In genomic region chrX:153926863-153927685, GRCh38 we compare ENCODE assay signal across 8 cellular contexts. TPM values are rescaled to one million over a fixed set of nuclear protein-coding genes. Genes with fewer than 3 reads are reported as not detected.
DNase-seq lines count a peak whose midpoint lies in the region; ATAC-seq and TF ChIP-seq lines count a peak whose summit lies in the region.

No MANE protein-coding gene starts in this region.

- TF ChIP-seq CTCF in OCI-LY7 (conservative IDR thresholded peaks at IDR 0.05; ENCODE audit: low read length) (peak; percentile 42; the same call in 1 of the 2 replicates), fibroblast of villous mesenchyme (IDR thresholded peaks at IDR 0.05; ENCODE audit: insufficient read depth, low read depth, low read length) (no peak), parathyroid adenoma (IDR thresholded peaks at IDR 0.05) (no peak)

- peak; percentile 49 for DNase-seq in 8988T
- DNase-seq in OCI-LY7 (ENCODE audit: low spot score): peak; percentile 91
- DNase-seq in activated T-cell treated with anti-CD3 and anti-CD28 coated beads, Interleukin-2, amount 50 U/mL, for 48 hours: peak; percentile 65 to 80
- peak; percentile 38 for DNase-seq in fibroblast of villous mesenchyme (ENCODE audit: low read depth)

- CTCF ChIA-PET in OCI-LY7 (lab: Charles Lee; ENCODE audit: unreplicated experiment): interaction anchor here (0.9 to 1.2 kb wide), 2 partner anchors 40 to 41 kb away, joined by 3 read pairs; no protein-coding TSS in a partner anchor

- peak overlapping the region; percentile 99 for H3K4me3 ChIP-seq in OCI-LY7 (ENCODE audit: low read depth, low read length, poor library complexity, severe bottlenecking)
- peak overlapping the region; percentile 66 for H3K4me3 ChIP-seq in fibroblast of villous mesenchyme (ENCODE audit: low read depth, low read length)
- H3K4me3 ChIP-seq in parathyroid adenoma (ENCODE audit: low read depth, low read length): peak overlapping the region; percentile 73
- H3K4me3 ChIP-seq in urinary bladder (ENCODE audit: low read depth, low read length): peak overlapping the region; percentile 53

- H3K4me2 ChIP-seq in OCI-LY7 (ENCODE audit: low read length): peak overlapping the region; percentile 100
- peak overlapping the region; percentile 79 for H3K4me2 ChIP-seq in parathyroid adenoma (ENCODE audit: low read length)

- no TSS peak for BruUV-seq in OCI-LY7 (replicated peaks; lab: Mats Ljungman, UMichigan)

- H3K9me3 ChIP-seq in OCI-LY7 (ENCODE audit: low read length): no peaks in the 10 kb centered on the region
- H3K9me3 ChIP-seq in parathyroid adenoma (ENCODE audit: control insufficient read depth, low read length): no peaks in the 10 kb centered on the region

- no peaks in the 10 kb centered on the region for H4K20me1 ChIP-seq in OCI-LY7 (ENCODE audit: insufficient read depth, low read length)

- POLR2A ChIA-PET in OCI-LY7 (lab: Charles Lee): interaction anchor here (0.8 to 1.7 kb wide), 7 partner anchors 40 to 95 kb away, joined by 3 to 6 read pairs (median 3); partner anchors contain the start of gene HCFC1

- H3K27ac ChIP-seq in OCI-LY7 (ENCODE audit: low read depth, low read length, poor library complexity, severe bottlenecking): peak overlapping the region; percentile 100
- H3K27ac ChIP-seq in parathyroid adenoma: peak overlapping the region; percentile 99
- H3K27ac ChIP-seq in urinary bladder (ENCODE audit: low read depth): peak overlapping the region; percentile 92

- ATAC-seq in GM18907 (IDR thresholded peaks at IDR 0.05; ENCODE audit: unreplicated experiment) (peak; percentile 57), HG03457 (IDR thresholded peaks at IDR 0.05; ENCODE audit: unreplicated experiment) (peak; percentile 30)

- H3K27me3 ChIP-seq in parathyroid adenoma (ENCODE audit: control insufficient read depth, insufficient read depth, low read length): no peaks in the 10 kb centered on the region

- 12% methylated on average over 32 of the region's 32 CpGs for WGBS in urinary bladder

- H3K79me2 ChIP-seq in OCI-LY7 (ENCODE audit: insufficient read depth, low read depth, low read length) (peaks cover 30% of the 10 kb centered on the region; the same call in 1 of the 2 replicates), parathyroid adenoma (no peaks in the 10 kb centered on the region)

- H3K4me1 ChIP-seq in OCI-LY7 (ENCODE audit: insufficient read depth, low read length, poor library complexity, severe bottlenecking): peaks cover 44% of the 10 kb centered on the region
- H3K4me1 ChIP-seq in parathyroid adenoma: peaks cover 14% of the 10 kb centered on the region
- H3K4me1 ChIP-seq in urinary bladder (ENCODE audit: insufficient read depth): no peaks in the 10 kb centered on the region

- no peaks in the 10 kb centered on the region for H3K9me2 ChIP-seq in OCI-LY7 (ENCODE audit: insufficient read depth, low read length)

- intact Hi-C loops in OCI-LY7 (cut with micrococcal nuclease; ENCODE audit: unreplicated experiment): loop anchor here (10.0 kb wide), 1 partner anchor 448 kb away; the partner anchor contains the start of genes EMD and FLNA

- H3K9ac ChIP-seq in parathyroid adenoma: no peak overlapping the region

- H2AFZ ChIP-seq in OCI-LY7 (ENCODE audit: low read length) (no peak overlapping the region), parathyroid adenoma (peak overlapping the region; percentile 74)

- H3K36me3 ChIP-seq in OCI-LY7 (ENCODE audit: insufficient read depth, low read length) (peaks cover 34% of the 10 kb centered on the region), parathyroid adenoma (ENCODE audit: control insufficient read depth, insufficient read depth, low read length) (no peaks in the 10 kb centered on the region), urinary bladder (ENCODE audit: insufficient read depth) (no peaks in the 10 kb centered on the region)

RNA-seq across cellular contexts. Expression of gene ARHGAP4, which starts 1.0 kb away (rescaled TPM):
- 126 and 127 TPM in 2 replicates for total RNA-seq in OCI-LY7 (2014; rRNA removed; shearing (Covaris generic))
- 119 and 128 TPM in 2 replicates for total RNA-seq in OCI-LY7 (2022)
- total RNA-seq in fibroblast of villous mesenchyme: 3.0 and 5.2 TPM in 2 replicates
- 11.6 TPM for total RNA-seq in urinary bladder
- 28.4 TPM for polyA plus RNA-seq in urinary bladder

RNA-seq across cellular contexts. Expression of gene NAA10, which starts 7.8 kb away (rescaled TPM):
- total RNA-seq in OCI-LY7 (2014; rRNA removed; shearing (Covaris generic)): 77.5 and 82.7 TPM in 2 replicates
- total RNA-seq in OCI-LY7 (2022): 90.5 and 105 TPM in 2 replicates
- total RNA-seq in fibroblast of villous mesenchyme: 59.9 and 62.2 TPM in 2 replicates
- total RNA-seq in urinary bladder: 24.7 TPM
- polyA plus RNA-seq in urinary bladder: 139 TPM

RNA-seq across cellular contexts. Expression of gene RENBP, which starts 17.4 kb away (rescaled TPM):
- total RNA-seq in OCI-LY7 (2014; rRNA removed; shearing (Covaris generic)): 2.8 and 3.6 TPM in 2 replicates
- total RNA-seq in OCI-LY7 (2022) (6.2 and 6.8 TPM in 2 replicates), fibroblast of villous mesenchyme (4.3 and 12.6 TPM in 2 replicates), urinary bladder (4.4 TPM)
- 12.1 TPM for polyA plus RNA-seq in urinary bladder

RNA-seq across cellular contexts. Expression of gene AVPR2, which starts 22.6 kb away (rescaled TPM):
- 0.09 TPM in 1 of 2 replicates, not detected in the other for total RNA-seq in OCI-LY7 (2014; rRNA removed; shearing (Covaris generic))
- total RNA-seq in OCI-LY7 (2022) (0.46 TPM in 1 of 2 replicates, not detected in the other), fibroblast of villous mesenchyme (under 0.01 TPM in 1 of 2 replicates, not detected in the other), urinary bladder (0.53 TPM)
- 7.7 TPM for polyA plus RNA-seq in urinary bladder

RNA-seq across cellular contexts. Expression of gene L1CAM, which starts 41.1 kb away (rescaled TPM):
- not detected in 2 replicates for total RNA-seq in OCI-LY7 (2014; rRNA removed; shearing (Covaris generic))
- total RNA-seq in OCI-LY7 (2022) (not detected in 2 replicates), fibroblast of villous mesenchyme (16.4 and 54.4 TPM in 2 replicates), urinary bladder (5.6 TPM)
- polyA plus RNA-seq in urinary bladder: 12.7 TPM

Comparison
In these comparisons a context has a peak if more than half of its experiments do, and no peak if none do; other contexts are left out.
1. Peak in every context shown above with its lines: DNase-seq, ATAC-seq, H3K4me3 ChIP-seq and H3K27ac ChIP-seq.
2. DNase-seq: peak in every context shown above with its lines; median percentile 91 in OCI-LY7; 72 in activated T-cell treated with anti-CD3 and anti-CD28 coated beads, Interleukin-2, amount 50 U/mL, for 48 hours; 49 in 8988T; 38 in fibroblast of villous mesenchyme.